In the genomic region with DNA sequence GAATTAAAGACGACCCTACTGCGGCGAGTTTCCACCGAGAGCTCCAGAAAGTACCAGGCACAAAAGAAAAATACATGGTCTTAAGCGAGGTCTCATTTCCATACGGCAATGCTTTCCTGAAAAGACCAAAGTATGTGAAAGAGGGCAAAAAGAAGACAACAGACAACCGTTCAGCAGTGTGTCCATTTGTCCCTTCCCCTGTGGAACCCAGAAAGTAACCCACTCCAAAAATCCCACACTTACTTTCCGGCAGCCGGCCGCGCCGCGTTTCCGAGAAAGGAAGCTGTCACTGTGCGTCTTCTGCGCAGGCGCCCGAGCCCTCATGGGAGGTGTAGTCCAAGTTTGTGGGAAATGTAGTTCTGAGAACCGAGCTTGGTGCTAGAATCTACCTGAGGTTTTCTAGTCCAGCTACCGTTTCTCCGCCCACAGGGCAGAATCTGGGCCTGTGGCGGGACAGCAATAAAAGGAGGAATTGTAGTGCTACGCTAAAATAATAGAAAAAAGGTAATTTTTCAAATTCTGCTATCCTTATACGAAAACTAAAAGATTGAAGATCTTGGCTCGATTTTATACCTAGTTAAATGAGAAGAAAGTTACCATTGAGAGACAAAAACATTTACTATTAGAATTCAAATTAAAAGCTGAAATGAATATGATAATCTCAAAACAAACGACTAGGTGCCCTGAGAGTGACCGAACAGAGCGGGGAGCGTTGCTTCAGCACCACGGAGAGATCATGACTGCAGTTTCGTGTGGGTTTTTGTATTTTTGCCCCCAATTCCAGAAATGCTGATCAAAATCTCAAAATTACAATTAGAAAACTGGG, we compare ENCODE assay signal across 8 cellular contexts. TPM values are rescaled to one million over a fixed set of nuclear protein-coding genes. Genes with fewer than 3 reads are reported as not detected.
DNase-seq lines count a peak whose midpoint lies in the region; ATAC-seq and FAIRE-seq lines count a peak whose summit lies in the region.

A gene with protein sequence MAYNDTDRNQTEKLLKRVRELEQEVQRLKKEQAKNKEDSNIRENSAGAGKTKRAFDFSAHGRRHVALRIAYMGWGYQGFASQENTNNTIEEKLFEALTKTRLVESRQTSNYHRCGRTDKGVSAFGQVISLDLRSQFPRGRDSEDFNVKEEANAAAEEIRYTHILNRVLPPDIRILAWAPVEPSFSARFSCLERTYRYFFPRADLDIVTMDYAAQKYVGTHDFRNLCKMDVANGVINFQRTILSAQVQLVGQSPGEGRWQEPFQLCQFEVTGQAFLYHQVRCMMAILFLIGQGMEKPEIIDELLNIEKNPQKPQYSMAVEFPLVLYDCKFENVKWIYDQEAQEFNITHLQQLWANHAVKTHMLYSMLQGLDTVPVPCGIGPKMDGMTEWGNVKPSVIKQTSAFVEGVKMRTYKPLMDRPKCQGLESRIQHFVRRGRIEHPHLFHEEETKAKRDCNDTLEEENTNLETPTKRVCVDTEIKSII (minus strand): TSS at position 280 of the 826 bp plus-strand sequence. CDS start 6,922 bp downstream, outside the sequence.

- no peak within 1 kb of the TSS for H4K8ac ChIP-seq in mesenchymal stem cell (ENCODE audit: low read length)

- peak within 1 kb of the TSS; percentile 69 for H3K4me2 ChIP-seq in mesenchymal stem cell (ENCODE audit: low read length, poor library complexity, severe bottlenecking)

- H2BK12ac ChIP-seq in mesenchymal stem cell (ENCODE audit: low read length in 2 of 2) = no peak within 1 kb of the TSS

- peak within 1 kb of the TSS in 1 of 2 experiments; percentile 73 for H3K4ac ChIP-seq in mesenchymal stem cell (ENCODE audit: low read depth in 1 of 2, low read length in 2 of 2)

- H2AFZ ChIP-seq in mesenchymal stem cell (ENCODE audit: low read depth, low read length) = peak within 1 kb of the TSS; percentile 91

- H3K27me3 ChIP-seq in endocrine pancreas (ENCODE audit: control insufficient read depth, insufficient read depth, low read length) = no peaks in the 10 kb centered on the region
- H3K27me3 ChIP-seq in mesenchymal stem cell (ENCODE audit: control insufficient read depth in 1 of 2, insufficient read depth in 1 of 2, low read length in 2 of 2) = peaks cover 29% of the 10 kb centered on the region in 2 experiments

- H3K14ac ChIP-seq in mesenchymal stem cell (ENCODE audit: low read length in 2 of 2) = peak within 1 kb of the TSS in 1 of 2 experiments; percentile 79

- no peaks in the 10 kb centered on the region for H3K9me3 ChIP-seq in endocrine pancreas (ENCODE audit: control insufficient read depth, low read length)
- no peaks in the 10 kb centered on the region for H3K9me3 ChIP-seq in mesenchymal stem cell (ENCODE audit: control insufficient read depth, low read length)

- peak; percentile 99 for ATAC-seq in GM21367 (IDR thresholded peaks at IDR 0.05; ENCODE audit: unreplicated experiment)

- peak within 1 kb of the TSS; percentile 92 for H3K9ac ChIP-seq in endocrine pancreas (ENCODE audit: control insufficient read depth, insufficient read depth, low read length)
- H3K9ac ChIP-seq in mesenchymal stem cell (ENCODE audit: low read length) = peak within 1 kb of the TSS; percentile 88

- FAIRE-seq in HTR-8/SVneo (lab: Jason Lieb, UNC) = no peak

- H3K4me3 ChIP-seq in endocrine pancreas (ENCODE audit: control insufficient read depth, insufficient read depth, low read length) = peak within 1 kb of the TSS; percentile 99
- H3K4me3 ChIP-seq in mesenchymal stem cell (ENCODE audit: insufficient read depth in 1 of 2, low read depth in 1 of 2, low read length in 2 of 2) = peak within 1 kb of the TSS; percentile 46 to 82

- no peak within 1 kb of the TSS for H4K91ac ChIP-seq in mesenchymal stem cell (ENCODE audit: low read length)

- H2BK15ac ChIP-seq in mesenchymal stem cell (ENCODE audit: low read depth, poor library complexity, severe bottlenecking) = no peak within 1 kb of the TSS

- no peak within 1 kb of the TSS for H3K23ac ChIP-seq in mesenchymal stem cell (ENCODE audit: low read length in 2 of 2)

- peak within 1 kb of the TSS; percentile 36 for H3K27ac ChIP-seq in mesenchymal stem cell (ENCODE audit: low read length, poor library complexity, severe bottlenecking)

- H2AK5ac ChIP-seq in mesenchymal stem cell (ENCODE audit: low read length, severe bottlenecking) = no peak within 1 kb of the TSS

- H3K36me3 ChIP-seq in endocrine pancreas (ENCODE audit: control insufficient read depth, insufficient read depth, low read length) (no peaks in the 10 kb centered on the region), mesenchymal stem cell (ENCODE audit: control insufficient read depth in 1 of 2, insufficient read depth in 2 of 2, low read depth in 1 of 2, low read length in 2 of 2) (peaks cover 6 to 19% of the 10 kb centered on the region in 2 experiments)

- no peak within 1 kb of the TSS for H2BK120ac ChIP-seq in mesenchymal stem cell (ENCODE audit: low read depth, low read length)

- H2BK5ac ChIP-seq in mesenchymal stem cell (ENCODE audit: low read depth, low read length, poor library complexity, severe bottlenecking) = no peak within 1 kb of the TSS

- DNase-seq in COR-L47 (lab: John Stamatoyannopoulos, UW) = peak; percentile 94
- DNase-seq in HTR-8/SVneo (ENCODE audit: insufficient read length, low spot score) = peak; percentile 84
- peak; percentile 82 for DNase-seq in NOMO-1 treated with DMSO at 0.1 percent for 48 hours (lab: John Stamatoyannopoulos, UW; ENCODE audit: unreplicated experiment)
- DNase-seq in activated CD8-positive, alpha-beta memory T cell treated with anti-CD3 and anti-CD28 coated beads for 48 hours (ENCODE audit: low read depth in 2 of 3, low spot score in 2 of 3) = peak; percentile 58 to 73 (median 72)
- peak; percentile 86 for DNase-seq in mesenchymal stem cell
- peak; percentile 75 for DNase-seq in stimulated activated CD8-positive, alpha-beta memory T cell treated with anti-CD3 and anti-CD28 coated beads, Interleukin-12 subunit alpha, Interleukin-12 subunit beta, amount 100 ng/mL, for 4 hours (ENCODE audit: low read depth)

- H3K4me1 ChIP-seq in endocrine pancreas (ENCODE audit: control insufficient read depth, insufficient read depth, low read length) (no peaks in the 10 kb centered on the region), mesenchymal stem cell (ENCODE audit: control insufficient read depth, insufficient read depth, low read depth, low read length) (peaks cover 11% of the 10 kb centered on the region)

- under 1% methylated on average over 22 of the region's 31 CpGs for WGBS in mesenchymal stem cell

- no peak within 1 kb of the TSS for H3K18ac ChIP-seq in mesenchymal stem cell (ENCODE audit: low read depth in 1 of 2, low read length in 2 of 2)

- H3K79me1 ChIP-seq in mesenchymal stem cell (replicated peaks; ENCODE audit: low read length, poor library complexity, severe bottlenecking) = peaks cover 20% of the 10 kb centered on the region

RNA-seq across cellular contexts. Expression of the gene that starts here (rescaled TPM):
- polyA plus RNA-seq in mesenchymal stem cell (2013, experiment 1 of 2) = 17.2 TPM
- 17.5 TPM for polyA plus RNA-seq in mesenchymal stem cell (2013, experiment 2 of 2)

Comparison
In these comparisons a context has a peak if more than half of its experiments do, and no peak if none do; other contexts are left out.
1. Peak in every context shown above with its lines: DNase-seq, ATAC-seq, H3K4me3 ChIP-seq and H3K27ac ChIP-seq.